24 cellular contexts compared by ENCODE assay signal in the genomic region with DNA sequence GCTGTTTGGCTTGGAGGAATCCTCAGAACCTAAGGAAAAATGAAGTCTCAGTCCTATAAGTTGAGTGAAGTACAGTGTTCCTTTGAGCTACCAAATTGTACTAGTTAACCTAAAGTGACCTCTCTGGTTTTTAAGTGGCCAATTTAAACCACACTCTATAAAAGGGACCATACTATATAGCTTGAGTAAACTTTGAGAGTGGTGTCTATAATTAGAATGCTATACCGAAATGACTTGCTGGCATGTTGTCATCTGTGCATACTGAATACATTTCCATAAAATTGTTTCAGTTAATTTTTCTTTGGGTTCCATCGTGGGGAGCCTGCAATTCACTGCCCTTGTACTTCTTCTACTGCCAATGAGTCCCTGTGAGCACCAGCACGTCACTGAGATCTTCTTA.
DNase-seq lines count a peak whose midpoint lies in the region; ATAC-seq and TF ChIP-seq lines count a peak whose summit lies in the region.
"Had no signal": no experiment of that assay in that cellular context is flagged by ENCODE, and none has a peak within 500 bp of the region (broad histone marks: within the 10 kb centered on the region; RNA-seq: fewer than 3 reads in every experiment).

No MANE protein-coding gene starts in this region.

- no TSS peak for BruUV-seq in IMR-90 (replicated peaks; lab: Mats Ljungman, UMichigan)

- H3K27me3 ChIP-seq in BLaER1 (no peaks in the 10 kb centered on the region), IMR-90 (ENCODE audit: control insufficient read depth, insufficient read depth, low read length) (no peaks in the 10 kb centered on the region), psoas muscle (ENCODE audit: insufficient read depth in 3 of 3, low read length in 2 of 3) (no peaks in the 10 kb centered on the region)

- H4K8ac ChIP-seq in IMR-90 (ENCODE audit: low read depth in 2 of 2, low read length in 2 of 2), result no peak overlapping the region

- H4K20me1 ChIP-seq in BLaER1 (no peaks in the 10 kb centered on the region), IMR-90 (ENCODE audit: insufficient read depth, low read length) (no peaks in the 10 kb centered on the region)

- dilution Hi-C loops in IMR-90 (cut with HindIII; ENCODE audit: low sequenced_read_pairs, unreplicated experiment), result no loop called here

- TF ChIP-seq RAD21 in IMR-90 (IDR thresholded peaks at IDR 0.05; ENCODE audit: low read length), result no peak

- in situ Hi-C loops in IMR-90 (cut with MboI; ENCODE audit: low sequenced_read_pairs), result no loop called here

- no peaks in the 10 kb centered on the region for H3K9me1 ChIP-seq in IMR-90 (ENCODE audit: insufficient read depth, low read length)

- no peak overlapping the region for H3K23ac ChIP-seq in IMR-90 (ENCODE audit: low read depth, low read length)

- TF ChIP-seq POLR2A in IMR-90 (IDR thresholded peaks at IDR 0.05; ENCODE audit: low read depth, low read length), result no peak

- no peak overlapping the region for H2BK20ac ChIP-seq in IMR-90 (ENCODE audit: low read depth, low read length)

- H3K79me1 ChIP-seq in IMR-90 (ENCODE audit: low read depth in 1 of 2, low read length in 2 of 2), result no peaks in the 10 kb centered on the region

- no peak overlapping the region for H3K4me3 ChIP-seq in BLaER1
- no peak overlapping the region for H3K4me3 ChIP-seq in IMR-90 (ENCODE audit: insufficient read depth, low read depth, low read length)
- H3K4me3 ChIP-seq in foreskin fibroblast (ENCODE audit: low read depth in 1 of 2, low read length in 2 of 2), result no peak overlapping the region
- no peak overlapping the region for H3K4me3 ChIP-seq in psoas muscle
- H3K4me3 ChIP-seq: PC-9 had no signal

- no peak overlapping the region for H4K91ac ChIP-seq in IMR-90 (ENCODE audit: insufficient read depth, low read depth, low read length)

- no peak overlapping the region for H2AK9ac ChIP-seq in IMR-90 (replicated peaks; ENCODE audit: low read depth, low read length, poor library complexity)

- CTCF ChIA-PET in IMR-90 (lab: Yijun Ruan, JAX), result interaction anchor here (0.6 kb wide), 1 partner anchor 13 kb away, joined by 5 read pairs; no protein-coding TSS in a partner anchor

- intact Hi-C loops in IMR-90 (cut with micrococcal nuclease) (no loop called here), psoas muscle (cut with DNase I) (no loop called here)

- H4K5ac ChIP-seq in IMR-90 (ENCODE audit: low read depth, low read length), result no peak overlapping the region

- no peak for DNase-seq in IMR-90
- peak; percentile 17 for DNase-seq in RPMI7951 (ENCODE audit: low read depth)
- no peak for DNase-seq in NCI-H524 treated with DMSO at 0.1 percent for 48 hours (lab: John Stamatoyannopoulos, UW)
- no peak for DNase-seq in foreskin fibroblast
- DNase-seq in psoas muscle, result no peak
- DNase-seq: ACHN; C1 segment of cervical spinal cord; Calu3; CD8-positive, alpha-beta T cell; DMS53; Karpas-422; NCI-H1048; NCI-H1417 treated with DMSO at 0.1 percent for 48 hours; NCI-H187 treated with DMSO at 0.1 percent for 48 hours; NCI-H226; NCI-H524; NCI-H82; PC-9 had no signal

- POLR2A ChIA-PET in IMR-90 (lab: Charles Lee; ENCODE audit: unreplicated experiment), result no interaction called here

- ATAC-seq in GM18520 (IDR thresholded peaks at IDR 0.05; ENCODE audit: unreplicated experiment), result peak; percentile 38
- no peak for ATAC-seq in IMR-90 (ENCODE audit: low read depth)
- ATAC-seq in HG02973 (IDR thresholded peaks at IDR 0.05; ENCODE audit: unreplicated experiment), result no peak
- ATAC-seq in psoas muscle, result no peak
- ATAC-seq: CD8-positive, alpha-beta T cell; HCT116; SK-N-SH treated with all-trans-retinoic acid at 6 μM for 48 hours had no signal

- peak overlapping the region; percentile 43; the same call in 1 of the 2 replicates for H3K4ac ChIP-seq in IMR-90 (ENCODE audit: low read depth, low read length)

- H3K9ac ChIP-seq in BLaER1 (peak overlapping the region; percentile 25; the same call in 1 of the 2 replicates), IMR-90 (ENCODE audit: low read depth, low read length) (no peak overlapping the region)

- H3K4me2 ChIP-seq in BLaER1 (peak overlapping the region; percentile 72), IMR-90 (ENCODE audit: low read depth, low read length) (no peak overlapping the region)
- H3K4me2 ChIP-seq: PC-9 had no signal

- H2BK120ac ChIP-seq in IMR-90 (ENCODE audit: low read depth, low read length), result peak overlapping the region; percentile 58

- H3K36me3 ChIP-seq in BLaER1, result 0 out of 2 replicates have a peak, but pooled peaks cover 3% of the 10 kb centered on the region
- H3K36me3 ChIP-seq in IMR-90 (ENCODE audit: control insufficient read depth, insufficient read depth, low read length), result no peaks in the 10 kb centered on the region
- no peaks in the 10 kb centered on the region for H3K36me3 ChIP-seq in psoas muscle (ENCODE audit: insufficient read depth in 1 of 2, low read depth in 1 of 2)

- H3K18ac ChIP-seq in IMR-90 (ENCODE audit: low read depth, low read length), result no peak overlapping the region

- H2AK5ac ChIP-seq in IMR-90 (ENCODE audit: low read depth, low read length), result no peak overlapping the region

- H3K4me1 ChIP-seq in BLaER1, result peaks cover 56% of the 10 kb centered on the region
- H3K4me1 ChIP-seq in IMR-90 (ENCODE audit: control insufficient read depth, insufficient read depth, low read length), result peaks cover 4% of the 10 kb centered on the region; the same call in 1 of the 2 replicates
- H3K4me1 ChIP-seq in psoas muscle, result no peaks in the 10 kb centered on the region

- 60% methylated on average over 1 of the region's 3 CpGs; no CpG with 5 or more reads in 1 of the 2 experiments for WGBS in IMR-90 (ENCODE audit: extremely low coverage in 2 of 2, insufficient read length in 1 of 2), 2 experiments
- 70 to 83% (median 79%) methylated on average over 3 of the region's 3 CpGs for WGBS in psoas muscle, 3 donors

- no peak overlapping the region for H2BK15ac ChIP-seq in IMR-90 (ENCODE audit: low read depth, low read length)

- no peak overlapping the region for H3K14ac ChIP-seq in IMR-90 (replicated peaks; ENCODE audit: low read depth, low read length)

- H3K27ac ChIP-seq in BLaER1, result peak overlapping the region; percentile 89
- H3K27ac ChIP-seq in IMR-90 (ENCODE audit: insufficient read depth, low read length), result no peak overlapping the region
- H3K27ac ChIP-seq in psoas muscle, result no peak overlapping the region
- H3K27ac ChIP-seq: 22Rv1, PC-9 had no signal

- H3K9me3 ChIP-seq in BLaER1 (peaks cover 19% of the 10 kb centered on the region; the same call in 1 of the 2 replicates), IMR-90 (ENCODE audit: control insufficient read depth, insufficient read depth, low read length) (no peaks in the 10 kb centered on the region), psoas muscle (no peaks in the 10 kb centered on the region)

- no peak overlapping the region for H2AFZ ChIP-seq in IMR-90 (replicated peaks; ENCODE audit: low read length, poor library complexity)
- H2AFZ ChIP-seq: PC-9 had no signal

- H2BK5ac ChIP-seq in IMR-90 (ENCODE audit: low read depth, low read length, poor library complexity, severe bottlenecking), result no peak overlapping the region

- no peak for TF ChIP-seq CTCF in IMR-90 (conservative IDR thresholded peaks at IDR 0.05; ENCODE audit: low read depth, low read length)
- TF ChIP-seq CTCF in foreskin fibroblast (IDR thresholded peaks at IDR 0.05; ENCODE audit: low read depth, low read length), result no peak
- no peak for TF ChIP-seq CTCF in psoas muscle (IDR thresholded peaks at IDR 0.05)

- no peak overlapping the region for H3K56ac ChIP-seq in IMR-90 (ENCODE audit: extremely low read depth, insufficient read depth, low read length)

TF ChIP-seq in IMR-90, 13 proteins besides CTCF, POLR2A, EP300 and RAD21:
- TF ChIP-seq CEBPB (IDR thresholded peaks at IDR 0.05; ENCODE audit: low read depth, low read length), result no peak
- no peak for TF ChIP-seq MXI1 (IDR thresholded peaks at IDR 0.05; ENCODE audit: borderline replicate concordance, low read depth, low read length)
- TF ChIP-seq, protein P1, sequence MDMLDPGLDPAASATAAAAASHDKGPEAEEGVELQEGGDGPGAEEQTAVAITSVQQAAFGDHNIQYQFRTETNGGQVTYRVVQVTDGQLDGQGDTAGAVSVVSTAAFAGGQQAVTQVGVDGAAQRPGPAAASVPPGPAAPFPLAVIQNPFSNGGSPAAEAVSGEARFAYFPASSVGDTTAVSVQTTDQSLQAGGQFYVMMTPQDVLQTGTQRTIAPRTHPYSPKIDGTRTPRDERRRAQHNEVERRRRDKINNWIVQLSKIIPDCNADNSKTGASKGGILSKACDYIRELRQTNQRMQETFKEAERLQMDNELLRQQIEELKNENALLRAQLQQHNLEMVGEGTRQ (IDR thresholded peaks at IDR 0.05; ENCODE audit: low read depth, low read length), result no peak
- no peak for TF ChIP-seq MAZ (IDR thresholded peaks at IDR 0.05; ENCODE audit: borderline replicate concordance, low read depth, low read length)
- TF ChIP-seq RCOR1 (IDR thresholded peaks at IDR 0.05; ENCODE audit: insufficient replicate concordance, low read length), result no peak
- TF ChIP-seq CHD1 (IDR thresholded peaks at IDR 0.05; ENCODE audit: low read depth, low read length), result no peak
- TF ChIP-seq, protein P2, sequence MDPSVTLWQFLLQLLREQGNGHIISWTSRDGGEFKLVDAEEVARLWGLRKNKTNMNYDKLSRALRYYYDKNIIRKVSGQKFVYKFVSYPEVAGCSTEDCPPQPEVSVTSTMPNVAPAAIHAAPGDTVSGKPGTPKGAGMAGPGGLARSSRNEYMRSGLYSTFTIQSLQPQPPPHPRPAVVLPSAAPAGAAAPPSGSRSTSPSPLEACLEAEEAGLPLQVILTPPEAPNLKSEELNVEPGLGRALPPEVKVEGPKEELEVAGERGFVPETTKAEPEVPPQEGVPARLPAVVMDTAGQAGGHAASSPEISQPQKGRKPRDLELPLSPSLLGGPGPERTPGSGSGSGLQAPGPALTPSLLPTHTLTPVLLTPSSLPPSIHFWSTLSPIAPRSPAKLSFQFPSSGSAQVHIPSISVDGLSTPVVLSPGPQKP (IDR thresholded peaks at IDR 0.05; ENCODE audit: borderline replicate concordance, low read depth, low read length), result no peak
- no peak for TF ChIP-seq MAFK (IDR thresholded peaks at IDR 0.05; ENCODE audit: low read depth, low read length)
- TF ChIP-seq NFE2L2 (IDR thresholded peaks at IDR 0.05; ENCODE audit: low read depth, low read length), result no peak
- TF ChIP-seq BHLHE40 (IDR thresholded peaks at IDR 0.05; ENCODE audit: low read depth, low read length), result no peak
- no peak for TF ChIP-seq SMC3 (IDR thresholded peaks at IDR 0.05; ENCODE audit: low read depth, low read length)
- TF ChIP-seq RFX5 (IDR thresholded peaks at IDR 0.05; ENCODE audit: low read depth, low read length), result no peak
- no peak for TF ChIP-seq FOS (IDR thresholded peaks at IDR 0.05; ENCODE audit: low read depth, low read length)
TF ChIP-seq in IMR-90: peak in this region for 0.
